31 cellular contexts compared by ENCODE assay signal in genomic region chr4:154414796-154415195, GRCh38.
"Had no signal": no experiment of that assay in that cellular context is flagged by ENCODE, and none has a peak within 500 bp of the region (broad histone marks: within the 10 kb centered on the region; RNA-seq: fewer than 3 reads in every experiment).

No MANE protein-coding gene starts in this region.

- DNase-seq: activated B cell treated with CpG ODN at 0.5 μM for 24 hours; activated CD4-positive, alpha-beta T cell treated with anti-CD3 and anti-CD28 coated beads for 1 hour; activated CD4-positive, alpha-beta T cell treated with anti-CD3 and anti-CD28 coated beads, Interleukin-2, amount 10 ng/mL, durations not matched to agents 24 days and 14 days; activated CD4-positive, alpha-beta T cell treated with anti-CD3 and anti-CD28 coated beads, Interleukin-2, amount 50 U/mL, for 48 hours; activated CD8-positive, alpha-beta memory T cell treated with anti-CD3 and anti-CD28 coated beads, Interleukin-2, amount 10 ng/mL, durations not matched to agents 7 days and 5 days; activated effector memory CD4-positive, alpha-beta T cell treated with Interleukin-2 at 50 U/mL for 16 hours; activated naive CD4-positive, alpha-beta T cell; activated naive CD8-positive, alpha-beta T cell treated with anti-CD3 and anti-CD28 coated beads, Interleukin-2, amount 50 U/mL, for 24 hours; activated T-cell treated with anti-CD3 and anti-CD28 coated beads, Interleukin-2, amount 50 U/mL, for 24 hours; amniotic stem cell; body of pancreas; MG63; MV-4-11; NCI-H1092 treated with DMSO at 0.1 percent for 48 hours; NCI-H1417 treated with DMSO at 0.1 percent for 48 hours; NCI-H1694; NCI-H2029 treated with DMSO at 0.1 percent for 48 hours; NCI-H345; NCI-H510A; NCI-H526 treated with DMSO at 0.1 percent for 48 hours; NCI-H82; OCI-M1; RPMI8226; SK-N-SH had no signal

- H3K27me3 ChIP-seq: ascending aorta, MG63 had no signal

- H3K27ac Mint-ChIP-seq: activated B cell treated with CpG ODN at 0.5 μM for 24 hours; activated CD4-positive, alpha-beta T cell treated with anti-CD3 and anti-CD28 coated beads, Interleukin-2, amount 10 ng/mL, durations not matched to agents 24 days and 14 days; activated CD8-positive, alpha-beta memory T cell treated with anti-CD3 and anti-CD28 coated beads, Interleukin-2, amount 10 ng/mL, durations not matched to agents 7 days and 5 days; activated naive CD4-positive, alpha-beta T cell treated with anti-CD3 and anti-CD28 coated beads, Interleukin-2, amount 50 U/mL, for 72 hours; activated naive CD8-positive, alpha-beta T cell treated with anti-CD3 and anti-CD28 coated beads, Interleukin-2, amount 50 U/mL, for 24 hours; activated T-cell treated with anti-CD3 and anti-CD28 coated beads, Interleukin-2, amount 50 U/mL, for 24 hours; activated T-helper 1 cell treated with anti-CD3 and anti-CD28 coated beads, Interleukin-12 subunit alpha, Interleukin-12 subunit beta, Interleukin-2, Interleukin-4 antibody, amounts not matched to agents 30 ng/mL and 10 ng/mL and 1 ng/mL, durations not matched to agents 14 hours and 24 hours and 36 hours; T-helper 1 cell treated with Interleukin-12 subunit alpha and Interleukin-12 subunit beta and Interleukin-4 antibody, amounts not matched to agents 30 μg/mL and 1 μg/mL, for 36 hours had no signal

- H3K4me3 ChIP-seq: ascending aorta, body of pancreas, MG63 had no signal

- H3K9me3 Mint-ChIP-seq: activated CD4-positive, alpha-beta T cell treated with anti-CD3 and anti-CD28 coated beads, Interleukin-2, amount 10 ng/mL, durations not matched to agents 24 days and 14 days; activated T-helper 1 cell treated with anti-CD3 and anti-CD28 coated beads, Interleukin-12 subunit alpha, Interleukin-12 subunit beta, Interleukin-2, Interleukin-4 antibody, amounts not matched to agents 30 ng/mL and 10 ng/mL and 1 ng/mL, durations not matched to agents 14 hours and 24 hours and 36 hours; T-helper 1 cell treated with Interleukin-12 subunit alpha and Interleukin-12 subunit beta and Interleukin-4 antibody, amounts not matched to agents 30 μg/mL and 1 μg/mL, for 36 hours had no signal

- ATAC-seq: activated CD8-positive, alpha-beta memory T cell treated with anti-CD3 and anti-CD28 coated beads, Interleukin-2, amount 10 ng/mL, durations not matched to agents 7 days and 5 days; activated naive CD4-positive, alpha-beta T cell treated with anti-CD3 and anti-CD28 coated beads, Interleukin-2, amount 50 U/mL, for 72 hours; activated naive CD8-positive, alpha-beta T cell treated with anti-CD3 and anti-CD28 coated beads, Interleukin-2, amount 50 U/mL, for 24 hours; body of pancreas; Panc1; Right ventricle myocardium inferior had no signal

- H3K9ac ChIP-seq: KMS-11, SK-N-SH had no signal

- H3K4me3 Mint-ChIP-seq: activated B cell treated with CpG ODN at 0.5 μM for 24 hours; activated CD4-positive, alpha-beta T cell treated with anti-CD3 and anti-CD28 coated beads, Interleukin-2, amount 10 ng/mL, durations not matched to agents 24 days and 14 days; activated CD8-positive, alpha-beta memory T cell treated with anti-CD3 and anti-CD28 coated beads, Interleukin-2, amount 10 ng/mL, durations not matched to agents 7 days and 5 days; activated naive CD8-positive, alpha-beta T cell treated with anti-CD3 and anti-CD28 coated beads, Interleukin-2, amount 50 U/mL, for 24 hours; activated T-cell treated with anti-CD3 and anti-CD28 coated beads, Interleukin-2, amount 50 U/mL, for 24 hours; activated T-helper 1 cell treated with anti-CD3 and anti-CD28 coated beads, Interleukin-12 subunit alpha, Interleukin-12 subunit beta, Interleukin-2, Interleukin-4 antibody, amounts not matched to agents 30 ng/mL and 10 ng/mL and 1 ng/mL, durations not matched to agents 14 hours and 24 hours and 36 hours; T-helper 1 cell treated with Interleukin-12 subunit alpha and Interleukin-12 subunit beta and Interleukin-4 antibody, amounts not matched to agents 30 μg/mL and 1 μg/mL, for 36 hours had no signal

- H3K4me1 ChIP-seq: ascending aorta had no signal

- H3K36me3 Mint-ChIP-seq: activated CD8-positive, alpha-beta memory T cell treated with anti-CD3 and anti-CD28 coated beads, Interleukin-2, amount 10 ng/mL, durations not matched to agents 7 days and 5 days had no signal

- H3K27ac ChIP-seq: ascending aorta, body of pancreas, KMS-11 had no signal

- H3K4me2 ChIP-seq: KMS-11, SK-N-SH had no signal

- H3K9me3 ChIP-seq: body of pancreas, MG63, SK-N-SH had no signal

- H3K36me3 ChIP-seq: ascending aorta, MG63 had no signal
